ENCODE assay signal across 16 cellular contexts in the genomic region with DNA sequence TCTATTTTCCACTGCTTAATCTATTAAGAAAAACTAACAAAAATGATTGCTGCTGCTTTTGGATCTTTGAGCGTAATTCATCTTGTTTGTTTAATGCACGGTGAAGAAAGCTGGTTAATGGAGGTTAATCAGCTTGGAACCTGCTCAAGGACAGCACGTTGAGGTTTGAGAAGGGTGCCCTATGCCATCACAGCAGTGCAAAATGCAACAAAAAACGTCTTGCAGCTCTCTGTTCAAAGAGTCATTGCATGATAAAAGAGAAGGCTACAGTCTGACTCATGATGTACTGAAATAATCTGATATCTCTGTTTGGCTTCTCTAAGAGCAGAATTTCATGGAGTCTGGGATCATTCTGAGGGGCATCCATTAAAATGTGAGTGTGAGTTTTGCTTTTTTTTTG.
DNase-seq lines count a peak whose midpoint lies in the region; ATAC-seq and TF ChIP-seq lines count a peak whose summit lies in the region.
"Had no signal": no experiment of that assay in that cellular context is flagged by ENCODE, and none has a peak within 500 bp of the region (broad histone marks: within the 10 kb centered on the region; RNA-seq: fewer than 3 reads in every experiment).

No MANE protein-coding gene starts in this region.

- no peak overlapping the region for H3K4me3 Mint-ChIP-seq in activated T-helper 2 cell treated with anti-CD3 and anti-CD28 coated beads, Interferon-gamma antibody, Interleukin-2, Interleukin-4, amounts not matched to agents 10 μg/mL and 5 μg/mL and 100 μg/mL, durations not matched to agents 14 hours and 24 hours and 36 hours (ENCODE audit: low read depth)
- H3K4me3 Mint-ChIP-seq: CD14-positive monocyte; dendritic cell treated with granulocyte-macrophage colony-stimulating factor and Interleukin-4, amounts not matched to agents 40 ng/mL and 50 ng/mL, for 4 days; WTC11 had no signal

- intact Hi-C loops in activated T-helper 2 cell treated with anti-CD3 and anti-CD28 coated beads, Interferon-gamma antibody, Interleukin-2, Interleukin-4, amounts not matched to agents 10 μg/mL and 5 μg/mL and 100 μg/mL, durations not matched to agents 14 hours and 24 hours and 36 hours (cut with micrococcal nuclease) = loop anchor here (5.0 to 10.0 kb wide), 7 partner anchors 51 to 701 kb away; no protein-coding TSS in a partner anchor
- intact Hi-C loops in aorta (cut with DNase I) = loop anchor here in 1 of 2 donors (10.0 kb wide), 1 partner anchor 821 kb away; no protein-coding TSS in a partner anchor

- ATAC-seq in HG03039 (IDR thresholded peaks at IDR 0.05; ENCODE audit: unreplicated experiment) = no peak
- no peak for ATAC-seq in HG02973 (IDR thresholded peaks at IDR 0.05; ENCODE audit: unreplicated experiment)
- ATAC-seq in aorta (ENCODE audit: low FRiP score) = no peak
- ATAC-seq: right cardiac atrium, Right ventricle myocardium inferior, WTC11 had no signal

- H3K36me3 ChIP-seq in aorta (ENCODE audit: control insufficient read depth in 1 of 2, insufficient read depth in 2 of 2, low read length in 1 of 2) = no peaks in the 10 kb centered on the region

- H3K27ac ChIP-seq in aorta (ENCODE audit: low read depth in 1 of 2, low read length in 2 of 2) = no peak overlapping the region

- peak overlapping the region; percentile 21 for H3K27ac Mint-ChIP-seq in activated T-helper 2 cell treated with anti-CD3 and anti-CD28 coated beads, Interferon-gamma antibody, Interleukin-2, Interleukin-4, amounts not matched to agents 10 μg/mL and 5 μg/mL and 100 μg/mL, durations not matched to agents 14 hours and 24 hours and 36 hours
- H3K27ac Mint-ChIP-seq: dendritic cell treated with granulocyte-macrophage colony-stimulating factor and Interleukin-4, amounts not matched to agents 40 ng/mL and 50 ng/mL, for 4 days; WTC11 had no signal

- peaks cover 5% of the 10 kb centered on the region for H3K27me3 Mint-ChIP-seq in activated T-helper 2 cell treated with anti-CD3 and anti-CD28 coated beads, Interferon-gamma antibody, Interleukin-2, Interleukin-4, amounts not matched to agents 10 μg/mL and 5 μg/mL and 100 μg/mL, durations not matched to agents 14 hours and 24 hours and 36 hours (ENCODE audit: low read depth)
- H3K27me3 Mint-ChIP-seq: dendritic cell treated with granulocyte-macrophage colony-stimulating factor and Interleukin-4, amounts not matched to agents 40 ng/mL and 50 ng/mL, for 4 days had no signal

- H3K36me3 Mint-ChIP-seq in activated T-helper 2 cell treated with anti-CD3 and anti-CD28 coated beads, Interferon-gamma antibody, Interleukin-2, Interleukin-4, amounts not matched to agents 10 μg/mL and 5 μg/mL and 100 μg/mL, durations not matched to agents 14 hours and 24 hours and 36 hours (ENCODE audit: low read depth) = peaks cover 5% of the 10 kb centered on the region
- H3K36me3 Mint-ChIP-seq: CD14-positive monocyte, WTC11 had no signal

- DNase-seq in AG10803 (ENCODE audit: low read depth) (peak; percentile 38), HT1080 (ENCODE audit: low read depth) (peak; percentile 30), hepatic stellate cell (ENCODE audit: low spot score) (peak; percentile 14), NCI-H524 (lab: John Stamatoyannopoulos, UW) (no peak), aorta (no peak)
- no peak for DNase-seq in activated T-helper 2 cell treated with anti-CD3 and anti-CD28 coated beads, Interferon-gamma antibody, Interleukin-2, Interleukin-4, amounts not matched to agents 10 μg/mL and 5 μg/mL and 100 μg/mL, durations not matched to agents 14 hours and 24 hours and 36 hours (ENCODE audit: low spot score)
- DNase-seq: activated gamma-delta T cell treated with Interleukin-2 at 50 U/mL for 16 hours, hypothalamus, Karpas-422, right cardiac atrium had no signal

- WGBS in aorta, 2 donors = 40 to 43% methylated on average over 4 of the region's 4 CpGs

- no peaks in the 10 kb centered on the region for H3K27me3 ChIP-seq in aorta (ENCODE audit: control insufficient read depth in 1 of 2, insufficient read depth in 2 of 2, low read length in 1 of 2)

- peaks cover 2% of the 10 kb centered on the region for H3K9me3 Mint-ChIP-seq in activated T-helper 2 cell treated with anti-CD3 and anti-CD28 coated beads, Interferon-gamma antibody, Interleukin-2, Interleukin-4, amounts not matched to agents 10 μg/mL and 5 μg/mL and 100 μg/mL, durations not matched to agents 14 hours and 24 hours and 36 hours
- H3K9me3 Mint-ChIP-seq: CD14-positive monocyte, WTC11 had no signal

- H3K4me3 ChIP-seq in AG10803 (ENCODE audit: low read length) (no peak overlapping the region), aorta (ENCODE audit: low read length in 2 of 2) (no peak overlapping the region)

- peaks cover 48% of the 10 kb centered on the region for H3K4me1 Mint-ChIP-seq in activated T-helper 2 cell treated with anti-CD3 and anti-CD28 coated beads, Interferon-gamma antibody, Interleukin-2, Interleukin-4, amounts not matched to agents 10 μg/mL and 5 μg/mL and 100 μg/mL, durations not matched to agents 14 hours and 24 hours and 36 hours (ENCODE audit: low read depth)

- H3K9me3 ChIP-seq in aorta (ENCODE audit: control insufficient read depth, low read length) = no peaks in the 10 kb centered on the region

- no peak for TF ChIP-seq CTCF in AG10803 (conservative IDR thresholded peaks at IDR 0.05; ENCODE audit: low read length)

- peaks cover 0 to 2% of the 10 kb centered on the region in 2 donors for H3K4me1 ChIP-seq in aorta (ENCODE audit: control insufficient read depth in 1 of 2, insufficient read depth in 2 of 2, low read length in 2 of 2)

Comparison
In these comparisons a context has a peak if more than half of its experiments do, and no peak if none do; other contexts are left out.
1. DNase-seq: peak in AG10803 (single experiment), HT1080 (single experiment) and hepatic stellate cell (single experiment); none in activated T-helper 2 cell treated with anti-CD3 and anti-CD28 coated beads, Interferon-gamma antibody, Interleukin-2, Interleukin-4, amounts not matched to agents 10 μg/mL and 5 μg/mL and 100 μg/mL, durations not matched to agents 14 hours and 24 hours and 36 hours (single experiment), NCI-H524 (0 of 2) and aorta (0 of 2).